In the genomic region with DNA sequence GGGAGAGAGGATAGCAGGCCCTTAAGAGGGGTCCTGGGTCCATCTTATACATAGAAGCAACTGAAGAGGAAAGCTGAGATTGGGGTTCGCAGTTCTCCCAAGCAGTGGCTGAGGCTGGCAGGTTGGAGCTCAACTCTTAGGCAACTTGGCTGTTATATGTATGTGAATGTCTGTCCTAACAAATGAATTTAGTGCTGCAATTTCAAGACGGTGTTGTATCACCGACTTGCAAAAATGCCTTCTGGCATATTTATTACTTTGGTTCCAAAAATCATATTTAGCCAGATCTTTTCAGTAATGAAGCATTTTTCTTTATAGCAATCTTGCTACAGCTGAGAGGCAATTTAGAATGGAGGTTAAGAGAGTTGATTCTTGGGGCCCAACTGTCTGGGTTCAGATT, we compare ENCODE assay signal across 18 cellular contexts.
A peak's percentile ranks its signal among the peaks of the same experiment; 100 is the strongest.
DNase-seq lines count a peak whose midpoint lies in the region; ATAC-seq, FAIRE-seq and TF ChIP-seq lines count a peak whose summit lies in the region.
"Had no signal": no experiment of that assay in that cellular context is flagged by ENCODE, and none has a peak within 500 bp of the region (broad histone marks: within the 10 kb centered on the region; RNA-seq: fewer than 3 reads in every experiment).

No MANE protein-coding gene starts in this region.

- peak overlapping the region; percentile 66 for H3K27ac ChIP-seq in caudate nucleus (ENCODE audit: low read depth, low read length)
- peak overlapping the region; percentile 33 for H3K27ac ChIP-seq in layer of hippocampus (ENCODE audit: low read depth, low read length)
- no peak overlapping the region for H3K27ac ChIP-seq in small intestine (ENCODE audit: low read depth in 1 of 2, low read length in 1 of 2)

- ATAC-seq in HG03175 (IDR thresholded peaks at IDR 0.05; ENCODE audit: unreplicated experiment), result no peak

- H3K27ac Mint-ChIP-seq in HFFc6, result peak overlapping the region; percentile 80; the same call in 1 of the 2 replicates
- H3K27ac Mint-ChIP-seq: CD4-positive, CD25-positive, alpha-beta regulatory T cell had no signal

- H3K4me3 Mint-ChIP-seq in HFFc6, result no peak overlapping the region
- H3K4me3 Mint-ChIP-seq: CD4-positive, CD25-positive, alpha-beta regulatory T cell had no signal

- DNase-seq in HFFc6 (no peak), caudate nucleus (lab: John Stamatoyannopoulos, UW) (no peak), superior temporal gyrus (ENCODE audit: extremely low spot score) (peak; percentile 51), small intestine (no peak), NCI-H1092 treated with DMSO at 0.1 percent for 48 hours (lab: John Stamatoyannopoulos, UW) (no peak)
- DNase-seq: CD4-positive, CD25-positive, alpha-beta regulatory T cell; GF-D8; H7; Karpas-422; NCI-H1417 treated with DMSO at 0.1 percent for 48 hours; NCI-H187 treated with DMSO at 0.1 percent for 48 hours; NCI-H2107; NCI-H446 treated with DMSO at 0.1 percent for 48 hours; NCI-H526 treated with DMSO at 0.1 percent for 48 hours; Right ventricle myocardium superior had no signal

- H3K27me3 ChIP-seq in layer of hippocampus (ENCODE audit: control insufficient read depth, insufficient read depth, low read length) (no peaks in the 10 kb centered on the region), small intestine (ENCODE audit: control insufficient read depth in 2 of 2, insufficient read depth in 2 of 2, low read length in 2 of 2) (no peaks in the 10 kb centered on the region)

- H3K27me3 Mint-ChIP-seq in HFFc6 (ENCODE audit: insufficient read depth), result no peaks in the 10 kb centered on the region; the same call in 1 of the 2 replicates
- H3K27me3 Mint-ChIP-seq: CD4-positive, CD25-positive, alpha-beta regulatory T cell had no signal

- no peaks in the 10 kb centered on the region for H3K9me3 Mint-ChIP-seq in HFFc6
- H3K9me3 Mint-ChIP-seq: CD4-positive, CD25-positive, alpha-beta regulatory T cell had no signal

- no peak for TF ChIP-seq CTCF in HFFc6 (IDR thresholded peaks at IDR 0.05)

- FAIRE-seq in small intestine (lab: Jason Lieb, UNC), result no peak
- FAIRE-seq: GM19239 had no signal

- WGBS in small intestine, 3 donors, result 84 to 96% (median 90%) methylated on average over 3 of the region's 3 CpGs

- H3K36me3 ChIP-seq in small intestine (ENCODE audit: control insufficient read depth in 2 of 2, insufficient read depth in 2 of 2, low read length in 2 of 2), result no peaks in the 10 kb centered on the region

- peaks cover 89% of the 10 kb centered on the region for H3K4me1 Mint-ChIP-seq in HFFc6 (ENCODE audit: low read depth)
- H3K4me1 Mint-ChIP-seq: CD4-positive, CD25-positive, alpha-beta regulatory T cell had no signal

- H3K36me3 Mint-ChIP-seq in HFFc6 (ENCODE audit: low read depth), result no peaks in the 10 kb centered on the region
- H3K36me3 Mint-ChIP-seq: CD4-positive, CD25-positive, alpha-beta regulatory T cell had no signal

- H3K9me3 ChIP-seq in small intestine (ENCODE audit: control insufficient read depth, low read depth), result no peaks in the 10 kb centered on the region

- H3K4me3 ChIP-seq in small intestine (ENCODE audit: low read depth in 1 of 2, low read length in 2 of 2), result no peak overlapping the region

- H3K4me1 ChIP-seq in small intestine (ENCODE audit: control insufficient read depth in 2 of 2, insufficient read depth in 1 of 2, low read depth in 1 of 2, low read length in 1 of 2), result peaks cover 0 to 2% of the 10 kb centered on the region in 2 donors

Comparison
In these comparisons a context has a peak if more than half of its experiments do, and no peak if none do; other contexts are left out.
1. H3K27ac ChIP-seq: peak in caudate nucleus (single experiment) and layer of hippocampus (single experiment); none in small intestine (0 of 2).